In genomic region chr6:57109905-57110304, GRCh38 we compare ENCODE assay signal across 27 cellular contexts. TPM values are rescaled to one million over a fixed set of nuclear protein-coding genes. Genes with fewer than 3 reads are reported as not detected.
A peak's percentile ranks its signal among the peaks of the same experiment; 100 is the strongest.
DNase-seq lines count a peak whose midpoint lies in the region; ATAC-seq, FAIRE-seq and TF ChIP-seq lines count a peak whose summit lies in the region.
"Had no signal": no experiment of that assay in that cellular context is flagged by ENCODE, and none has a peak within 500 bp of the region (broad histone marks: within the 10 kb centered on the region; RNA-seq: fewer than 3 reads in every experiment).

No MANE protein-coding gene starts in this region.

- H3K56ac ChIP-seq in IMR-90 (ENCODE audit: extremely low read depth, insufficient read depth, low read length) = no peak overlapping the region

- no peak overlapping the region for H3K18ac ChIP-seq in IMR-90 (ENCODE audit: low read depth, low read length)

- no peak overlapping the region for H2BK15ac ChIP-seq in IMR-90 (ENCODE audit: low read depth, low read length)

- H4K8ac ChIP-seq in IMR-90 (ENCODE audit: low read depth in 2 of 2, low read length in 2 of 2) = no peak overlapping the region

- H3K36me3 ChIP-seq in IMR-90 (ENCODE audit: control insufficient read depth, insufficient read depth, low read length) = peaks cover 3% of the 10 kb centered on the region
- H3K36me3 ChIP-seq: left ventricle myocardium inferior, ovary had no signal

- H3K27ac ChIP-seq in IMR-90 (ENCODE audit: insufficient read depth, low read length) = no peak overlapping the region
- H3K27ac ChIP-seq: BLaER1, foreskin keratinocyte, left ventricle myocardium inferior, ovary, PC-9, SJCRH30 had no signal

- 0 out of 2 replicates have a peak, but pooled peaks cover 3% of the 10 kb centered on the region for H3K4me1 ChIP-seq in IMR-90 (ENCODE audit: control insufficient read depth, insufficient read depth, low read length)
- H3K4me1 ChIP-seq: BLaER1, foreskin keratinocyte, SJCRH30 had no signal

- no peak overlapping the region for H3K4me2 ChIP-seq in IMR-90 (ENCODE audit: low read depth, low read length)
- H3K4me2 ChIP-seq: BLaER1, PC-9 had no signal

- H3K9me3 ChIP-seq in IMR-90 (ENCODE audit: control insufficient read depth, insufficient read depth, low read length) = no peaks in the 10 kb centered on the region
- H3K9me3 ChIP-seq: BLaER1, left ventricle myocardium inferior, ovary, SJCRH30 had no signal

- ATAC-seq in IMR-90 (ENCODE audit: low read depth) (peak; percentile 57), HG03135 (IDR thresholded peaks at IDR 0.05; ENCODE audit: unreplicated experiment) (no peak)
- ATAC-seq: foreskin keratinocyte; HCT116; naive thymus-derived CD8-positive, alpha-beta T cell; right cardiac atrium had no signal

- TF ChIP-seq CTCF in IMR-90 (conservative IDR thresholded peaks at IDR 0.05; ENCODE audit: low read depth, low read length) (no peak), choroid plexus epithelial cell (conservative IDR thresholded peaks at IDR 0.05; ENCODE audit: low read depth, low read length) (no peak)

- DNase-seq in NCI-H2171 treated with DMSO at 0.1 percent for 48 hours (lab: John Stamatoyannopoulos, UW) (peak; percentile 18), NCI-H2171 (lab: John Stamatoyannopoulos, UW) (no peak), IMR-90 (peak; percentile 73), choroid plexus epithelial cell (ENCODE audit: low read depth) (peak; percentile 51), iris pigment epithelial cell (ENCODE audit: low read depth) (peak; percentile 49), GM12892 (ENCODE audit: insufficient read length) (no peak), germinal center (ENCODE audit: low spot score) (no peak)
- DNase-seq: activated CD4-positive, alpha-beta T cell treated with anti-CD3 and anti-CD28 coated beads for 48 hours; activated naive CD4-positive, alpha-beta T cell treated with anti-CD3 and anti-CD28 coated beads, Interleukin-2, amount 10 ng/mL, durations not matched to agents 7 days and 5 days; aorta; cerebellar nuclear complex; effector CD8-positive, alpha-beta T cell; foreskin keratinocyte; left ventricle myocardium inferior; naive thymus-derived CD8-positive, alpha-beta T cell; NCI-H1105 treated with DMSO at 0.1 percent for 48 hours; NCI-H2081; NCI-H446 treated with DMSO at 0.1 percent for 48 hours; ovary; PC-9; right cardiac atrium; SJCRH30; T-helper 1 cell; trophoblast cell had no signal

- POLR2A ChIA-PET in IMR-90 (lab: Charles Lee; ENCODE audit: unreplicated experiment) = no interaction called here

- no peak overlapping the region for H2AFZ ChIP-seq in IMR-90 (replicated peaks; ENCODE audit: low read length, poor library complexity)
- H2AFZ ChIP-seq: PC-9 had no signal

- H4K91ac ChIP-seq in IMR-90 (ENCODE audit: insufficient read depth, low read depth, low read length) = no peak overlapping the region

- H3K14ac ChIP-seq in IMR-90 (replicated peaks; ENCODE audit: low read depth, low read length) = no peak overlapping the region

- dilution Hi-C loops in IMR-90 (cut with HindIII; ENCODE audit: low sequenced_read_pairs, unreplicated experiment) = no loop called here

- FAIRE-seq in GM12892 (lab: Jason Lieb, UNC) = no peak

- intact Hi-C loops in IMR-90 (cut with micrococcal nuclease) = loop anchor here (5.0 kb wide), 1 partner anchor 37 kb away; no protein-coding TSS in a partner anchor

- no peak overlapping the region for H3K4me3 ChIP-seq in IMR-90 (ENCODE audit: insufficient read depth, low read depth, low read length)
- no peak overlapping the region for H3K4me3 ChIP-seq in choroid plexus epithelial cell (ENCODE audit: low read depth, low read length)
- H3K4me3 ChIP-seq: BLaER1, left ventricle myocardium inferior, ovary, PC-9, SJCRH30 had no signal

- no peak overlapping the region for H3K9ac ChIP-seq in IMR-90 (ENCODE audit: low read depth, low read length)
- H3K9ac ChIP-seq: BLaER1 had no signal

- no peak overlapping the region for H2BK120ac ChIP-seq in IMR-90 (ENCODE audit: low read depth, low read length)

- no peak overlapping the region for H2AK9ac ChIP-seq in IMR-90 (replicated peaks; ENCODE audit: low read depth, low read length, poor library complexity)

- H3K9me1 ChIP-seq in IMR-90 (ENCODE audit: insufficient read depth, low read length) = no peaks in the 10 kb centered on the region; the same call in 1 of the 2 replicates

- no peak overlapping the region for H3K23ac ChIP-seq in IMR-90 (ENCODE audit: low read depth, low read length)

- no peak overlapping the region for H2AK5ac ChIP-seq in IMR-90 (ENCODE audit: low read depth, low read length)

- H2BK20ac ChIP-seq in IMR-90 (ENCODE audit: low read depth, low read length) = no peak overlapping the region

- in situ Hi-C loops in IMR-90 (cut with MboI; ENCODE audit: low sequenced_read_pairs) = no loop called here

- TF ChIP-seq RAD21 in IMR-90 (IDR thresholded peaks at IDR 0.05; ENCODE audit: low read length) = no peak

- no peak overlapping the region for H4K5ac ChIP-seq in IMR-90 (ENCODE audit: low read depth, low read length)

- H3K4ac ChIP-seq in IMR-90 (ENCODE audit: low read depth, low read length) = no peak overlapping the region

- peaks cover 15% of the 10 kb centered on the region; the same call in 1 of the 2 replicates for H4K20me1 ChIP-seq in IMR-90 (ENCODE audit: insufficient read depth, low read length)

- H2BK5ac ChIP-seq in IMR-90 (ENCODE audit: low read depth, low read length, poor library complexity, severe bottlenecking) = no peak overlapping the region

- BruUV-seq in IMR-90 (replicated peaks; lab: Mats Ljungman, UMichigan) = no TSS peak

- CTCF ChIA-PET in IMR-90 (lab: Yijun Ruan, JAX) = no interaction called here

- H3K79me1 ChIP-seq in IMR-90 (ENCODE audit: low read depth in 1 of 2, low read length in 2 of 2) = peaks cover 29 to 50% of the 10 kb centered on the region in 2 experiments

- H3K27me3 ChIP-seq in IMR-90 (ENCODE audit: control insufficient read depth, insufficient read depth, low read length) = no peaks in the 10 kb centered on the region
- H3K27me3 ChIP-seq: BLaER1, foreskin keratinocyte, ovary, SJCRH30 had no signal

- TF ChIP-seq POLR2A in IMR-90 (IDR thresholded peaks at IDR 0.05; ENCODE audit: low read depth, low read length) = no peak
- TF ChIP-seq POLR2A in GM12892 (IDR thresholded peaks at IDR 0.05; ENCODE audit: low read depth, low read length) = no peak

TF ChIP-seq in IMR-90, 13 proteins besides CTCF, POLR2A, EP300 and RAD21:
- 0 out of 2 replicates have a peak, but pooled peaks have one; percentile 16 for TF ChIP-seq CEBPB (IDR thresholded peaks at IDR 0.05; ENCODE audit: low read depth, low read length)
- no peak for TF ChIP-seq SMC3 (IDR thresholded peaks at IDR 0.05; ENCODE audit: low read depth, low read length)

RNA-seq across cellular contexts. Expression of gene ZNF451, which starts 19.9 kb away (rescaled TPM):
- 48.6 and 63.0 TPM in 2 replicates for total RNA-seq in IMR-90 (2012; rRNA removed)
- polyA plus RNA-seq in IMR-90 (2012; rRNA removed) = 8.0 and 10.0 TPM in 2 replicates
- 1.4 and 2.3 TPM in 2 replicates for polyA plus RNA-seq in IMR-90 (2012; cell fraction: cytosol; rRNA removed)
- 2.6 and 27.7 TPM in 2 replicates for polyA plus RNA-seq in IMR-90 (2012; cell fraction: nucleus; rRNA removed; ENCODE audit: low replicate concordance)
- 21.5 TPM for polyA plus RNA-seq in GM12892 (2012; ENCODE audit: missing spikeins)

Comparison
In these comparisons a context has a peak if more than half of its experiments do, and no peak if none do; other contexts are left out.
1. DNase-seq: peak in NCI-H2171 treated with DMSO at 0.1 percent for 48 hours (single experiment), IMR-90 (single experiment), choroid plexus epithelial cell (single experiment) and iris pigment epithelial cell (single experiment); none in NCI-H2171 (single experiment), GM12892 (single experiment) and germinal center (single experiment).